ENCODE assay signal across 7 cellular contexts in the genomic region with DNA sequence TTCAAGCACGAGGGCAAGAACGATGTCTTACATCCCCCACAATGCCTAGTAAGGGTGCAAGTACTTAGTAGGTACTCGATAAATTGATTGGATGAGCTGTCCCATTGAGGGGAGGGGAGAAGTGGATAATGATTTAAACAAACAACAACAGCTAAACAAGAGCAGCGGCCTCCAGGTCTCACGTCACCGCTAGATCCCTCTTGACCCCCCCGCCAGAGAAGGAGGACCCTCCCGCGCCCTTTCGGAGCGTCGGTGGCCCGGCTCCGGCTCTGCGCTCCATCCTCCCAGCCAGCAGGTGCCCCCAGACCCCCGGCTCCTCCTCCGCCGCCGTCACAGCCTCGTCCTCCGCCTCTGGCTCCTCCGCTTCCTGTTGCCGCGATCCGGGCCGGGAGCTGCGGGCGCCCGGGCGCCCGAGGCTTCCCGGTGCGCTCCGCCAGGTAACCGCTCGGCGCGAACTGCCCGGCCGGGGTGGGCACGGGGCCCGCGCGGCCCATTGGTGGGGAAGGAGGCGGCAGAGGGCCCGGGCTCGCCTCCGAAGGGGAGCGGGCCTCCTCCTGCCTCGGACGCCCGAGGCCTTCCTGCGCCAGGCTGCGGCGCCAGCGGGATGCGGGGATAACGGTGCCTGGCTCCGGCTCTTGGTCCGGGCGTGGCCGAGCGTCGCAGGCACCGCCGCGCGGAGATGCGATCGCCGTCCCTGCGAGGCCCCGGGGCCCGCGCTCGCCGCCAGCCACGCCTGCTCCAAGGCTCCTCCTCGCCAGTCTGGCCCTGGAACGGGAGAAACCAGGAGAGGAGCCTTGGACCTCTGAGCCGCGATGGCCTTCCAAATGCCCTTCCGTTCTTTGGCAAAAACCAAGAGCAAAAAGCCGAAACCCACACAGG. TPM values are rescaled to one million over a fixed set of nuclear protein-coding genes. Genes with fewer than 3 reads are reported as not detected.
DNase-seq lines count a peak whose midpoint lies in the region; ATAC-seq, FAIRE-seq and TF ChIP-seq lines count a peak whose summit lies in the region.

TSS of gene TLCD5 (plus strand) at position 368 of the 879 bp plus-strand sequence. CDS start 2,143 bp downstream, outside the sequence.

- no peak within 1 kb of the TSS for H3K27ac ChIP-seq in HUES6 (ENCODE audit: low read depth, low read length)
- H3K27ac ChIP-seq in SJSA1: peak within 1 kb of the TSS; percentile 80
- H3K27ac ChIP-seq in K562 (ENCODE audit: extremely low read depth, low read depth, low read length): no peak within 1 kb of the TSS

- peak in 1 of 3 experiments; percentile 39; a peak in 1 of 6 replicates for TF ChIP-seq CTCF in K562 (IDR thresholded peaks at IDR 0.05 in 2 of 3, conservative IDR thresholded peaks at IDR 0.05 in 1 of 3; ENCODE audit: insufficient read depth in 2 of 3, low read depth in 1 of 3, low read length in 3 of 3)
- peak; percentile 25 for TF ChIP-seq CTCF in retinal pigment epithelial cell (conservative IDR thresholded peaks at IDR 0.05; ENCODE audit: low read depth, low read length)

- TF ChIP-seq EP300 in K562 (IDR thresholded peaks at IDR 0.05; ENCODE audit: low read length): no peak

- POLR2A ChIA-PET in K562 (lab: Yijun Ruan, JAX): interaction anchor here (0.8 to 2.0 kb wide), 3 partner anchors 7 to 159 kb away, joined by 3 to 5 read pairs (median 3); no protein-coding TSS in a partner anchor

- intact Hi-C loops in K562 (cut with micrococcal nuclease): no loop called here

- TF ChIP-seq POLR2A in GM12891 (IDR thresholded peaks at IDR 0.05; ENCODE audit: low read depth, low read length): no peak
- no peak for TF ChIP-seq POLR2A in K562 (conservative IDR thresholded peaks at IDR 0.05)

- peak within 1 kb of the TSS; percentile 71 for H3K4me3 ChIP-seq in HUES6 (ENCODE audit: low read depth, low read length)
- H3K4me3 ChIP-seq in SJSA1: peak within 1 kb of the TSS; percentile 83
- peak within 1 kb of the TSS; percentile 65 for H3K4me3 ChIP-seq in K562
- H3K4me3 ChIP-seq in retinal pigment epithelial cell (ENCODE audit: low read length): peak within 1 kb of the TSS; percentile 73

- H3K4me1 ChIP-seq in HUES6 (ENCODE audit: control insufficient read depth, insufficient read depth, low read length) (peaks cover 3% of the 10 kb centered on the region; the same call in 1 of the 2 replicates), SJSA1 (replicated peaks) (peaks cover 19% of the 10 kb centered on the region), K562 (replicated peaks in 1 of 2; ENCODE audit: control insufficient read depth in 2 of 2, insufficient read depth in 2 of 2, low read length in 2 of 2) (peaks cover 9 to 19% of the 10 kb centered on the region in 2 experiments; a peak in 4 of 5 replicates)

- BruUV-seq in K562 (replicated peaks; lab: Mats Ljungman, UMichigan): no TSS peak

- CTCF ChIA-PET in K562 (lab: Yijun Ruan, JAX; ENCODE audit: low intra/inter-chr PET ratio): interaction anchor here (0.5 kb wide), 1 partner anchor 187 kb away, joined by 5 read pairs; the partner anchor contains the start of gene GRIK4

- H3K9ac ChIP-seq in HUES6 (ENCODE audit: low read length) (peak within 1 kb of the TSS; percentile 68), K562 (ENCODE audit: insufficient read depth in 1 of 2, low read depth in 2 of 2, low read length in 2 of 2) (peak within 1 kb of the TSS; percentile 39 to 81)

- peak within 1 kb of the TSS; percentile 85 for H3K4me2 ChIP-seq in K562 (ENCODE audit: insufficient read depth, low read length)

- no peaks in the 10 kb centered on the region for H4K20me1 ChIP-seq in K562 (replicated peaks; ENCODE audit: control insufficient read depth, insufficient read depth, low read length)

- ATAC-seq in K562: peak; percentile 93
- ATAC-seq in GM18873 (IDR thresholded peaks at IDR 0.05; ENCODE audit: low FRiP score, unreplicated experiment): no peak

- H3K36me3 ChIP-seq in HUES6 (ENCODE audit: control insufficient read depth, insufficient read depth, low read length) (peaks cover 8% of the 10 kb centered on the region), SJSA1 (peaks cover 5% of the 10 kb centered on the region), K562 (ENCODE audit: control insufficient read depth, insufficient read depth, low read length) (no peaks in the 10 kb centered on the region)

- 2% methylated on average over 29 of the region's 84 CpGs for WGBS in K562 (ENCODE audit: insufficient coverage, low coverage, missing lambda C conversion rate)

- FAIRE-seq in GM12891 (lab: Jason Lieb, UNC) (peak; percentile 81), K562 (lab: Jason Lieb, UNC) (no peak)

- peak; percentile 52 for DNase-seq in GM12891 (ENCODE audit: insufficient read length, low spot score)
- DNase-seq in SJSA1 (ENCODE audit: low read depth in 1 of 2, low spot score in 2 of 2): peak; percentile 51 to 62
- peak; percentile 60 to 71 (median 65) for DNase-seq in K562 (ENCODE audit: extremely low read depth in 1 of 4, low spot score in 3 of 4)
- DNase-seq in iPS DF 19.7 (ENCODE audit: low read depth, low spot score): peak; percentile 64
- DNase-seq in retinal pigment epithelial cell (ENCODE audit: low read depth): no peak

- H3K27me3 ChIP-seq in HUES6 (ENCODE audit: control insufficient read depth, insufficient read depth, low read length): 0 out of 2 replicates have a peak, but pooled peaks cover 6% of the 10 kb centered on the region
- no peaks in the 10 kb centered on the region for H3K27me3 ChIP-seq in SJSA1 (replicated peaks)
- peaks cover 29 to 30% of the 10 kb centered on the region in 2 experiments; a peak in 4 of 5 replicates for H3K27me3 ChIP-seq in K562 (ENCODE audit: control insufficient read depth in 2 of 2, insufficient read depth in 2 of 2, low read length in 2 of 2)

- in situ Hi-C loops in K562 (cut with MboI): no loop called here

- H3K9me3 ChIP-seq in HUES6 (ENCODE audit: control insufficient read depth, insufficient read depth, low read depth, low read length): no peaks in the 10 kb centered on the region
- H3K9me3 ChIP-seq in SJSA1 (replicated peaks): no peaks in the 10 kb centered on the region
- no peaks in the 10 kb centered on the region for H3K9me3 ChIP-seq in K562 (replicated peaks; ENCODE audit: control insufficient read depth, insufficient read depth, low read depth, low read length)

- TF ChIP-seq RAD21 in K562 (CRISPR knock-in tag; conservative IDR thresholded peaks at IDR 0.05 in 1 of 2, IDR thresholded peaks at IDR 0.05 in 1 of 2): no peak

- no peaks in the 10 kb centered on the region for H3K9me1 ChIP-seq in K562 (ENCODE audit: control insufficient read depth, insufficient read depth, low read length)

- peak within 1 kb of the TSS; percentile 89 for H2AFZ ChIP-seq in K562 (ENCODE audit: low read depth, low read length)

- no peaks in the 10 kb centered on the region for H3K79me2 ChIP-seq in K562 (ENCODE audit: control insufficient read depth, insufficient read depth, low read length)

TF ChIP-seq in GM12891, 5 proteins besides CTCF, POLR2A, EP300 and RAD21:
- no peak for TF ChIP-seq POLR2AphosphoS5 (IDR thresholded peaks at IDR 0.05; ENCODE audit: low read depth, low read length)
- TF ChIP-seq POU2F2 (IDR thresholded peaks at IDR 0.05; ENCODE audit: low read depth, low read length): no peak
- TF ChIP-seq SPI1 (IDR thresholded peaks at IDR 0.05; ENCODE audit: low read depth, low read length): no peak
- no peak for TF ChIP-seq PAX5 (IDR thresholded peaks at IDR 0.05; ENCODE audit: insufficient read depth, low read length, severe bottlenecking)
- no peak; the same call in 1 of the 2 replicates for TF ChIP-seq TAF1 (IDR thresholded peaks at IDR 0.05; ENCODE audit: low read depth, low read length)

TF ChIP-seq in K562, 482 proteins besides CTCF, POLR2A, EP300 and RAD21 (continues in another document):
- TF ChIP-seq TBP (optimal IDR thresholded peaks at IDR 0.05; ENCODE audit: low read depth, low read length): no peak
- TF ChIP-seq SRSF3 (IDR thresholded peaks at IDR 0.05; ENCODE audit: insufficient read depth, low read length): no peak
- 0 out of 2 replicates have a peak, but pooled peaks have one; percentile 29 for TF ChIP-seq MTA3 (IDR thresholded peaks at IDR 0.05; ENCODE audit: borderline replicate concordance)
- no peak for TF ChIP-seq ZNF830 (CRISPR knock-in tag; IDR thresholded peaks at IDR 0.05)
- no peak for TF ChIP-seq ELF2 (CRISPR knock-in tag; IDR thresholded peaks at IDR 0.05)
- TF ChIP-seq, protein P1, sequence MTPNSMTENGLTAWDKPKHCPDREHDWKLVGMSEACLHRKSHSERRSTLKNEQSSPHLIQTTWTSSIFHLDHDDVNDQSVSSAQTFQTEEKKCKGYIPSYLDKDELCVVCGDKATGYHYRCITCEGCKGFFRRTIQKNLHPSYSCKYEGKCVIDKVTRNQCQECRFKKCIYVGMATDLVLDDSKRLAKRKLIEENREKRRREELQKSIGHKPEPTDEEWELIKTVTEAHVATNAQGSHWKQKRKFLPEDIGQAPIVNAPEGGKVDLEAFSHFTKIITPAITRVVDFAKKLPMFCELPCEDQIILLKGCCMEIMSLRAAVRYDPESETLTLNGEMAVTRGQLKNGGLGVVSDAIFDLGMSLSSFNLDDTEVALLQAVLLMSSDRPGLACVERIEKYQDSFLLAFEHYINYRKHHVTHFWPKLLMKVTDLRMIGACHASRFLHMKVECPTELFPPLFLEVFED (CRISPR knock-in tag; conservative IDR thresholded peaks at IDR 0.05): no peak
- TF ChIP-seq TAF15 (IDR thresholded peaks at IDR 0.05; ENCODE audit: low read depth, low read length): no peak
- TF ChIP-seq PHF21A (IDR thresholded peaks at IDR 0.05; ENCODE audit: borderline replicate concordance, low read depth): no peak
- TF ChIP-seq ZNF12 (CRISPR knock-in tag; IDR thresholded peaks at IDR 0.05): 0 out of 2 replicates have a peak, but pooled peaks have one; percentile 28

RNA-seq across cellular contexts. Expression of gene TLCD5, which starts in this region (rescaled TPM):
- polyA plus RNA-seq in GM12891 (2012; ENCODE audit: low read depth, missing spikeins): 2.6 TPM
- total RNA-seq in SJSA1 (2014; rRNA removed; shearing (Covaris generic)): 2.6 and 4.6 TPM in 2 replicates
- 7.0 and 10.5 TPM in 2 replicates for total RNA-seq in K562 (2011; cell fraction: chromatin; rRNA removed; ENCODE audit: low replicate concordance)
- 2.7 and 3.4 TPM in 2 replicates for total RNA-seq in K562 (2011; cell fraction: nucleolus; rRNA removed)
- 6.2 and 10.2 TPM in 2 replicates for total RNA-seq in K562 (2011; cell fraction: nucleoplasm; rRNA removed)
- total RNA-seq in K562 (2014; rRNA removed): 1.3 TPM in 2 replicates
- 1.7 and 1.9 TPM in 2 replicates for total RNA-seq in K562 (2014; rRNA removed; fragmentation: Illumina TruSeq; extraction: Trizol)
- total RNA-seq in K562 (2015; rRNA removed; fragmentation: Illumina TruSeq; extraction: Trizol): 0.75 and 0.94 TPM in 2 replicates
- 1.3 and 1.4 TPM in 2 replicates for total RNA-seq in K562 (2021)
- 4.8 and 5.1 TPM in 2 replicates for polyA plus RNA-seq in K562 (2011; rRNA removed)
- polyA plus RNA-seq in K562 (2011; cell fraction: cytosol; rRNA removed): 2.1 and 4.5 TPM in 2 replicates
- polyA plus RNA-seq in K562 (2011; cell fraction: nucleus; rRNA removed): 7.0 and 8.1 TPM in 2 replicates
- polyA plus RNA-seq in K562 (2012): 1.0 and 2.1 TPM in 2 replicates
- polyA plus RNA-seq in K562 (2014; fragmentation: Illumina TruSeq; extraction: Trizol): 1.3 and 1.8 TPM in 2 replicates
- polyA plus RNA-seq in K562 (2014; fragmentation: Nextera tagmentation; extraction: Ambion mirVana): 1 to 10 TPM; 1.6 to 1.7 TPM
- polyA plus RNA-seq in K562 (2014; rRNA removed): 1.5 and 1.8 TPM in 2 replicates
- polyA minus RNA-seq in K562 (2011; rRNA and poly(A)+ RNA removed): 2.9 and 3.4 TPM in 2 replicates
- 1.2 and 2.9 TPM in 2 replicates for polyA minus RNA-seq in K562 (2011; cell fraction: cytosol; rRNA and poly(A)+ RNA removed)
- polyA minus RNA-seq in K562 (2011; cell fraction: nucleus; rRNA and poly(A)+ RNA removed): 1.9 and 3.1 TPM in 2 replicates
